ENCODE assay signal across 18 cellular contexts in genomic region chr10:36181421-36181820, GRCh38.
A peak's percentile ranks its signal among the peaks of the same experiment; 100 is the strongest.
DNase-seq lines count a peak whose midpoint lies in the region; ATAC-seq lines count a peak whose summit lies in the region.
"Had no signal": no experiment of that assay in that cellular context is flagged by ENCODE, and none has a peak within 500 bp of the region (broad histone marks: within the 10 kb centered on the region; RNA-seq: fewer than 3 reads in every experiment).

No MANE protein-coding gene starts in this region.

- H3K36me3 ChIP-seq in subcutaneous abdominal adipose tissue (ENCODE audit: control insufficient read depth in 5 of 5, insufficient read depth in 5 of 5, low read length in 5 of 5) = no peaks in the 10 kb centered on the region
- H3K36me3 ChIP-seq: adrenal gland, gastroesophageal sphincter, left lung, ovary had no signal

- no peak overlapping the region for H3K9ac ChIP-seq in subcutaneous abdominal adipose tissue (ENCODE audit: low read length in 5 of 5)

- peaks cover 7 to 21% (median 18%) of the 10 kb centered on the region in 5 donors for H3K4me1 ChIP-seq in subcutaneous abdominal adipose tissue (ENCODE audit: control insufficient read depth in 5 of 5, insufficient read depth in 5 of 5, low read length in 5 of 5)

- DNase-seq in GM04503 (ENCODE audit: low read depth) = peak; percentile 44
- DNase-seq in dermis blood vessel endothelial cell = peak; percentile 12
- peak; percentile 34 for DNase-seq in kidney tubule cell (ENCODE audit: low spot score)
- no peak for DNase-seq in COR-L47 (lab: John Stamatoyannopoulos, UW)
- DNase-seq: CD4-positive, CD25-positive, alpha-beta regulatory T cell; cerebellar nuclear complex; DMS53; left lung; NCI-H146; ovary; PC-9 had no signal

- no peak overlapping the region for H3K4me3 ChIP-seq in subcutaneous abdominal adipose tissue (ENCODE audit: low read depth in 1 of 5, low read length in 5 of 5)
- H3K4me3 ChIP-seq: gastroesophageal sphincter, GM23338, left lung, ovary, PC-9 had no signal

- ATAC-seq in GM18520 (IDR thresholded peaks at IDR 0.05; ENCODE audit: unreplicated experiment) = no peak
- ATAC-seq in HG02973 (IDR thresholded peaks at IDR 0.05; ENCODE audit: unreplicated experiment) = no peak
- ATAC-seq: activated CD4-positive, CD25-positive, alpha-beta regulatory T cell treated with anti-CD3 and anti-CD28 coated beads, Interleukin-2, amount 50 U/mL, for 24 hours; gastroesophageal sphincter; GM23338; left lung had no signal

- peaks cover 0 to 8% (median 6%) of the 10 kb centered on the region in 5 donors for H3K9me3 ChIP-seq in subcutaneous abdominal adipose tissue (ENCODE audit: control insufficient read depth in 5 of 5, low read length in 5 of 5)
- H3K9me3 ChIP-seq: adrenal gland, gastroesophageal sphincter, left lung, ovary had no signal

- no peaks in the 10 kb centered on the region for H3K27me3 ChIP-seq in subcutaneous abdominal adipose tissue (ENCODE audit: control insufficient read depth in 5 of 5, insufficient read depth in 4 of 5, low read length in 5 of 5)
- H3K27me3 ChIP-seq: adrenal gland, gastroesophageal sphincter, left lung, ovary had no signal

- H3K27ac ChIP-seq in subcutaneous abdominal adipose tissue (ENCODE audit: low read depth, low read length) = peak overlapping the region; percentile 69
- H3K27ac ChIP-seq: gastroesophageal sphincter, left lung, ovary, PC-9 had no signal
